8 cellular contexts compared by ENCODE assay signal in genomic region chr14:64388533-64389243, GRCh38. TPM values are rescaled to one million over a fixed set of nuclear protein-coding genes. Genes with fewer than 3 reads are reported as not detected.
DNase-seq lines count a peak whose midpoint lies in the region; ATAC-seq, FAIRE-seq and TF ChIP-seq lines count a peak whose summit lies in the region.

No MANE protein-coding gene starts in this region.

- H3K9me1 ChIP-seq in K562 (ENCODE audit: control insufficient read depth, insufficient read depth, low read length): no peaks in the 10 kb centered on the region

- peaks cover 9 to 23% of the 10 kb centered on the region in 2 experiments; a peak in 4 of 5 replicates for H3K4me1 ChIP-seq in K562 (replicated peaks in 1 of 2; ENCODE audit: control insufficient read depth in 2 of 2, insufficient read depth in 2 of 2, low read length in 2 of 2)

- BruUV-seq in K562 (replicated peaks; lab: Mats Ljungman, UMichigan): TSS peak; percentile 76

- peak; percentile 15 for ATAC-seq in HG02678 (IDR thresholded peaks at IDR 0.05; ENCODE audit: unreplicated experiment)
- peak; percentile 1; the same call in 2 of the 3 replicates for ATAC-seq in K562
- ATAC-seq in HG03354 (IDR thresholded peaks at IDR 0.05; ENCODE audit: poor library complexity, severe bottlenecking, unreplicated experiment): no peak

- H3K4me3 ChIP-seq in K562 (peak overlapping the region; percentile 59), iPS-18c (ENCODE audit: insufficient read depth, low read depth, low read length) (peak overlapping the region; percentile 83), skin epidermis (peak overlapping the region; percentile 55 to 78 (median 63))

- H3K36me3 ChIP-seq in K562 (ENCODE audit: control insufficient read depth, insufficient read depth, low read length): peaks cover 34% of the 10 kb centered on the region

- TF ChIP-seq RAD21 in K562 (CRISPR knock-in tag; conservative IDR thresholded peaks at IDR 0.05 in 1 of 2, IDR thresholded peaks at IDR 0.05 in 1 of 2): no peak

- H2AFZ ChIP-seq in K562 (ENCODE audit: low read depth, low read length): peak overlapping the region; percentile 95

- H3K9me3 ChIP-seq in K562 (replicated peaks; ENCODE audit: control insufficient read depth, insufficient read depth, low read depth, low read length): no peaks in the 10 kb centered on the region
- H3K9me3 ChIP-seq in iPS-18c (ENCODE audit: control insufficient read depth, insufficient read depth, low read length): no peaks in the 10 kb centered on the region

- intact Hi-C loops in K562 (cut with micrococcal nuclease): no loop called here

- in situ Hi-C loops in K562 (cut with MboI): no loop called here

- peak overlapping the region; percentile 97 for H3K4me2 ChIP-seq in K562 (ENCODE audit: insufficient read depth, low read length)

- TF ChIP-seq EP300 in K562 (IDR thresholded peaks at IDR 0.05; ENCODE audit: low read length): no peak

- TF ChIP-seq CTCF in K562 (IDR thresholded peaks at IDR 0.05 in 2 of 3, conservative IDR thresholded peaks at IDR 0.05 in 1 of 3; ENCODE audit: insufficient read depth in 2 of 3, low read depth in 1 of 3, low read length in 3 of 3) (no peak), GM10266 (IDR thresholded peaks at IDR 0.05; ENCODE audit: control insufficient read depth, insufficient read depth, low read depth, missing control alignments) (no peak)

- H3K9ac ChIP-seq in K562 (ENCODE audit: insufficient read depth in 1 of 2, low read depth in 2 of 2, low read length in 2 of 2): peak overlapping the region; percentile 93 to 96

- CTCF ChIA-PET in K562 (lab: Yijun Ruan, JAX; ENCODE audit: low intra/inter-chr PET ratio): no interaction called here

- POLR2A ChIA-PET in K562 (lab: Yijun Ruan, JAX): interaction anchor here (0.6 to 1.9 kb wide), 6 partner anchors 10 to 1274 kb away, joined by 3 to 12 read pairs (median 4); no protein-coding TSS in a partner anchor

- H3K27me3 ChIP-seq in K562 (ENCODE audit: control insufficient read depth in 2 of 2, insufficient read depth in 2 of 2, low read length in 2 of 2): no peaks in the 10 kb centered on the region

- H3K27ac ChIP-seq in K562 (ENCODE audit: extremely low read depth, low read depth, low read length) (peak overlapping the region; percentile 94), skin epidermis (peak overlapping the region in 19 of 21 experiments; percentile 26 to 92 (median 85))

- TF ChIP-seq POLR2A in K562 (conservative IDR thresholded peaks at IDR 0.05): no peak

- H4K20me1 ChIP-seq in K562 (replicated peaks; ENCODE audit: control insufficient read depth, insufficient read depth, low read length): no peaks in the 10 kb centered on the region

- 0% methylated on average over 16 of the region's 18 CpGs for WGBS in K562 (ENCODE audit: insufficient coverage, low coverage, missing lambda C conversion rate)

- peaks cover 76% of the 10 kb centered on the region for H3K79me2 ChIP-seq in K562 (ENCODE audit: control insufficient read depth, insufficient read depth, low read length)

- DNase-seq in EH (ENCODE audit: low read depth) (peak; percentile 52), NOMO-1 treated with DMSO at 0.1 percent for 48 hours (lab: John Stamatoyannopoulos, UW; ENCODE audit: unreplicated experiment) (peak; percentile 25), K562 (ENCODE audit: extremely low read depth in 1 of 4, low spot score in 3 of 4) (peak in 2 of 4 experiments; percentile 11 to 13), GM10266 (ENCODE audit: extremely low spot score) (no peak)

- no peak for FAIRE-seq in K562 (lab: Jason Lieb, UNC)

TF ChIP-seq in K562, 482 proteins besides CTCF, POLR2A, EP300 and RAD21 (continues in another document):
- no peak for TF ChIP-seq PTBP1 (IDR thresholded peaks at IDR 0.05; ENCODE audit: low read depth, low read length)
- no peak for TF ChIP-seq SIRT6 (IDR thresholded peaks at IDR 0.05; ENCODE audit: low read depth, low read length)
- no peak for TF ChIP-seq ZNF785 (CRISPR knock-in tag; IDR thresholded peaks at IDR 0.05)
- TF ChIP-seq ADNP (tag; IDR thresholded peaks at IDR 0.05): no peak
- TF ChIP-seq ZNF655 (CRISPR knock-in tag; IDR thresholded peaks at IDR 0.05): no peak
- no peak for TF ChIP-seq ZNF407 (IDR thresholded peaks at IDR 0.05; ENCODE audit: low read depth)
- no peak for TF ChIP-seq ZNF431 (CRISPR knock-in tag; IDR thresholded peaks at IDR 0.05)

RNA-seq across cellular contexts. Expression of gene MTHFD1, which starts 0.5 kb away (rescaled TPM):
- total RNA-seq in K562 (2011; cell fraction: chromatin; rRNA removed; ENCODE audit: low replicate concordance): 169 and 171 TPM in 2 replicates
- total RNA-seq in K562 (2011; cell fraction: nucleolus; rRNA removed): 83.2 and 83.8 TPM in 2 replicates
- total RNA-seq in K562 (2011; cell fraction: nucleoplasm; rRNA removed): 85.4 and 89.0 TPM in 2 replicates
- total RNA-seq in K562 (2014; rRNA removed) (93.9 and 117 TPM in 2 replicates), K562 (2014; rRNA removed; fragmentation: Illumina TruSeq; extraction: Trizol) (81.4 and 85.0 TPM in 2 replicates), K562 (2015; rRNA removed; fragmentation: Illumina TruSeq; extraction: Trizol) (79.2 and 82.3 TPM in 2 replicates), K562 (2021) (158 and 161 TPM in 2 replicates)
- polyA plus RNA-seq in K562 (2011; rRNA removed) (58.4 and 66.7 TPM in 2 replicates), K562 (2014; fragmentation: Illumina TruSeq; extraction: Trizol) (130 and 153 TPM in 2 replicates), K562 (2014; fragmentation: Nextera tagmentation; extraction: Ambion mirVana) (100 to 1,000 TPM in 1 of 2 experiments, 10 to 100 TPM in 1; 90.9 to 147 TPM), K562 (2014; rRNA removed) (84.6 and 98.8 TPM in 2 replicates)
- polyA plus RNA-seq in K562 (2011; cell fraction: cytosol; rRNA removed): 40.8 and 44.5 TPM in 2 replicates
- polyA plus RNA-seq in K562 (2011; cell fraction: nucleus; rRNA removed): 68.4 and 70.6 TPM in 2 replicates
- 85.3 and 125 TPM in 2 replicates for polyA plus RNA-seq in K562 (2012)
- polyA minus RNA-seq in K562 (2011; rRNA and poly(A)+ RNA removed): 134 and 150 TPM in 2 replicates
- 106 and 120 TPM in 2 replicates for polyA minus RNA-seq in K562 (2011; cell fraction: cytosol; rRNA and poly(A)+ RNA removed)
- 41.2 and 61.8 TPM in 2 replicates for polyA minus RNA-seq in K562 (2011; cell fraction: nucleus; rRNA and poly(A)+ RNA removed)
